In the genomic region with DNA sequence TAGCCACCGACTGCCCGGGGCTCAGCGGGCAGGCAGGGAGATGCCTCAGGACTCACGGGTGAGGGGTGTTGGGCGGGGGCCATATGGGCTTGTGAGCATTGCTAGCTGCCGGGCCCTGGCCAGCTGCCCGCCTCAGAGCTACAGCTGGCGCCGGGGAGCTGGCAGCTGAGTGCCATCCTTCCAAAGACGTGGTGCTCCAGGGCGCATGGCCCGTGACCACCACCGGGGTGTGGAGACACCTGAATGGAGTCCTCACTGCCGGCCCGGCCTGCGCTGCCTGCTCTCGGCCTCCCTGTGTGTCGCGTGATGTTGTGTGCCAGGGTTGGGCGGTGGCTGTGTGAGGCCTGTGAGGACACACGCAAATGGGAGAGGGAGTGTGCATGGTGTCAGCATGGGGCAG, we compare ENCODE assay signal across 22 cellular contexts. TPM values are rescaled to one million over a fixed set of nuclear protein-coding genes. Genes with fewer than 3 reads are reported as not detected.
A peak's percentile ranks its signal among the peaks of the same experiment; 100 is the strongest.
DNase-seq lines count a peak whose midpoint lies in the region; ATAC-seq, FAIRE-seq and TF ChIP-seq lines count a peak whose summit lies in the region.
"Had no signal": no experiment of that assay in that cellular context is flagged by ENCODE, and none has a peak within 500 bp of the region (broad histone marks: within the 10 kb centered on the region; RNA-seq: fewer than 3 reads in every experiment).

No MANE protein-coding gene starts in this region.

- H3K4me3 Mint-ChIP-seq in activated T-helper 17 cell treated with anti-CD3 and anti-CD28 coated beads, Interleukin-2, amount 50 U/mL, for 72 hours, result no peak overlapping the region
- H3K4me3 Mint-ChIP-seq: CD14-positive monocyte, immature natural killer cell had no signal

- H3K36me3 ChIP-seq in right atrium auricular region (no peaks in the 10 kb centered on the region), heart right ventricle (no peaks in the 10 kb centered on the region)
- H3K36me3 ChIP-seq: ascending aorta, transverse colon had no signal

- no peak overlapping the region for H3K27ac Mint-ChIP-seq in activated T-helper 17 cell treated with anti-CD3 and anti-CD28 coated beads, Interleukin-2, amount 50 U/mL, for 72 hours
- H3K27ac Mint-ChIP-seq: CD14-positive monocyte, immature natural killer cell had no signal

- H3K9me3 Mint-ChIP-seq in activated T-helper 17 cell treated with anti-CD3 and anti-CD28 coated beads, Interleukin-2, amount 50 U/mL, for 72 hours, result no peaks in the 10 kb centered on the region
- H3K9me3 Mint-ChIP-seq: immature natural killer cell had no signal

- ATAC-seq in Right ventricle myocardium superior (ENCODE audit: poor library complexity), result peak; percentile 36
- ATAC-seq in heart right ventricle, result peak in 5 of 8 donors; percentile 9 to 30 (median 21)
- no peak for ATAC-seq in activated T-helper 17 cell treated with anti-CD3 and anti-CD28 coated beads, Interleukin-2, amount 50 U/mL, for 72 hours (replicated peaks)
- ATAC-seq in HG03097 (IDR thresholded peaks at IDR 0.05; ENCODE audit: low FRiP score, unreplicated experiment), result no peak
- ATAC-seq: GM12878 had no signal

- no peak for DNase-seq in Right ventricle myocardium superior
- DNase-seq in right atrium auricular region (ENCODE audit: low spot score), result no peak
- peak; percentile 79 to 88 for DNase-seq in NCI-H524 (lab: John Stamatoyannopoulos, UW)
- no peak for DNase-seq in heart right ventricle
- no peak for DNase-seq in urothelium cell line (ENCODE audit: low spot score)
- no peak for DNase-seq in iPS-NIHi7 (ENCODE audit: extremely low spot score)
- DNase-seq: activated CD4-positive, CD25-positive, alpha-beta regulatory T cell treated with anti-CD3 and anti-CD28 coated beads, Interleukin-2, amount 50 U/mL, for 72 hours; activated naive CD4-positive, alpha-beta T cell; immature natural killer cell; mesenchymal stem cell; stimulated activated CD4-positive, alpha-beta T cell treated with anti-CD3 and anti-CD28 coated beads, Interleukin-4, amount 100 ng/mL, for 24 hours; transverse colon had no signal

- WGBS in heart right ventricle, 2 donors, result 80 to 82% methylated on average over 21 of the region's 21 CpGs

- FAIRE-seq in urothelium cell line (lab: Jason Lieb, UNC), result peak; percentile 53
- FAIRE-seq: A549, colon, GM12878, H54 had no signal

- H3K27me3 ChIP-seq in right atrium auricular region, result no peaks in the 10 kb centered on the region
- H3K27me3 ChIP-seq in heart right ventricle, result peaks cover 0 to 24% (median 6%) of the 10 kb centered on the region in 7 donors
- H3K27me3 ChIP-seq: ascending aorta had no signal

- H3K4me1 Mint-ChIP-seq in activated T-helper 17 cell treated with anti-CD3 and anti-CD28 coated beads, Interleukin-2, amount 50 U/mL, for 72 hours, result no peaks in the 10 kb centered on the region
- H3K4me1 Mint-ChIP-seq: CD14-positive monocyte, immature natural killer cell had no signal

- H3K4me3 ChIP-seq in right atrium auricular region (no peak overlapping the region), heart right ventricle (no peak overlapping the region)
- H3K4me3 ChIP-seq: A549, ascending aorta, GM12878, transverse colon had no signal

- no peaks in the 10 kb centered on the region for H3K36me3 Mint-ChIP-seq in activated T-helper 17 cell treated with anti-CD3 and anti-CD28 coated beads, Interleukin-2, amount 50 U/mL, for 72 hours (ENCODE audit: low read depth)
- H3K36me3 Mint-ChIP-seq: CD14-positive monocyte, immature natural killer cell had no signal

- no peak for TF ChIP-seq CTCF in right atrium auricular region (IDR thresholded peaks at IDR 0.05)
- TF ChIP-seq CTCF in heart right ventricle (IDR thresholded peaks at IDR 0.05), result no peak

- intact Hi-C loops in Right ventricle myocardium superior (cut with DNase I), result no loop called here
- intact Hi-C loops in heart right ventricle (cut with DNase I), result no loop called here

- H3K4me1 ChIP-seq in right atrium auricular region (peaks cover 0 to 22% of the 10 kb centered on the region in 2 donors), heart right ventricle (peaks cover 0 to 23% (median 5%) of the 10 kb centered on the region in 9 donors)
- H3K4me1 ChIP-seq: A549 had no signal

- peaks cover 22% of the 10 kb centered on the region for H3K27me3 Mint-ChIP-seq in activated T-helper 17 cell treated with anti-CD3 and anti-CD28 coated beads, Interleukin-2, amount 50 U/mL, for 72 hours

- no peaks in the 10 kb centered on the region for H3K9me3 ChIP-seq in right atrium auricular region
- no peaks in the 10 kb centered on the region for H3K9me3 ChIP-seq in heart right ventricle
- H3K9me3 ChIP-seq: ascending aorta, transverse colon had no signal

- no peak overlapping the region for H3K27ac ChIP-seq in right atrium auricular region
- H3K27ac ChIP-seq in heart right ventricle, result no peak overlapping the region
- H3K27ac ChIP-seq: A549, ascending aorta had no signal

RNA-seq across cellular contexts. Expression of a gene that starts 10.6 kb away (rescaled TPM):
- total RNA-seq in Right ventricle myocardium superior, result not detected
- not detected for total RNA-seq in right atrium auricular region
- not detected for total RNA-seq in heart right ventricle
- polyA plus RNA-seq in heart right ventricle, result not detected
- not detected for total RNA-seq in activated T-helper 17 cell treated with anti-CD3 and anti-CD28 coated beads, Interleukin-2, amount 50 U/mL, for 72 hours
- total RNA-seq: ascending aorta; GM12878; M059J; T-helper 1 cell treated with Interleukin-12 subunit alpha and Interleukin-12 subunit beta and Interleukin-4 antibody, amounts not matched to agents 30 ng/mL and 1 ng/mL, for 36 hours had no signal
- polyA plus RNA-seq: A549, CD14-positive monocyte, GM12878, immature natural killer cell had no signal

RNA-seq across cellular contexts. Expression of a gene that starts 30.9 kb away (rescaled TPM):
- total RNA-seq in Right ventricle myocardium superior, result 15.0 TPM
- 10 to 100 TPM; 10.8 to 17.7 TPM for total RNA-seq in right atrium auricular region
- 10 to 100 TPM in 2 of 10 donors, 1 to 10 TPM in 8; 5.6 to 11.9 (median 8.0) TPM for total RNA-seq in heart right ventricle
- 1 to 10 TPM; 2.9 to 6.9 TPM for polyA plus RNA-seq in heart right ventricle
- total RNA-seq in activated T-helper 17 cell treated with anti-CD3 and anti-CD28 coated beads, Interleukin-2, amount 50 U/mL, for 72 hours, result 1 to 10 TPM; 6.8 to 6.9 TPM

RNA-seq across cellular contexts. Expression of a gene that starts 37.8 kb away (rescaled TPM):
- total RNA-seq in Right ventricle myocardium superior (1.7 TPM), right atrium auricular region (1 to 10 TPM; 6.9 to 9.6 TPM), heart right ventricle (1 to 10 TPM in 2 of 10 donors, under 1 TPM in 8; 0.11 to 5.1 (median 0.60) TPM)
- polyA plus RNA-seq in heart right ventricle, result 1 to 10 TPM in 1 of 2 donors, under 1 TPM in 1; 0.30 to 1.2 TPM
- total RNA-seq in activated T-helper 17 cell treated with anti-CD3 and anti-CD28 coated beads, Interleukin-2, amount 50 U/mL, for 72 hours, result not detected
- total RNA-seq: ascending aorta; GM12878; M059J; T-helper 1 cell treated with Interleukin-12 subunit alpha and Interleukin-12 subunit beta and Interleukin-4 antibody, amounts not matched to agents 30 ng/mL and 1 ng/mL, for 36 hours; transverse colon had no signal
- polyA plus RNA-seq: CD14-positive monocyte, GM12878, immature natural killer cell had no signal

RNA-seq across cellular contexts. Expression of a gene that starts 51.1 kb away (rescaled TPM):
- total RNA-seq in Right ventricle myocardium superior (732 TPM), right atrium auricular region (1,000 to 10,000 TPM; 1,510 to 1,937 TPM), heart right ventricle (100 to 1,000 TPM; 512 to 811 (median 576) TPM)
- polyA plus RNA-seq in heart right ventricle, result 1,000 to 10,000 TPM; 1,609 to 4,111 TPM
- total RNA-seq in activated T-helper 17 cell treated with anti-CD3 and anti-CD28 coated beads, Interleukin-2, amount 50 U/mL, for 72 hours, result 1,000 to 10,000 TPM; 2,323 to 2,749 TPM

Comparison
In these comparisons a context has a peak if more than half of its experiments do, and no peak if none do; other contexts are left out.
1. ATAC-seq: peak in Right ventricle myocardium superior (single experiment) and heart right ventricle (5 of 8); none in activated T-helper 17 cell treated with anti-CD3 and anti-CD28 coated beads, Interleukin-2, amount 50 U/mL, for 72 hours (single experiment) and HG03097 (single experiment).
2. DNase-seq: peak in NCI-H524 (2 of 2); none in Right ventricle myocardium superior (single experiment), right atrium auricular region (single experiment), heart right ventricle (0 of 2), urothelium cell line (single experiment) and iPS-NIHi7 (single experiment).